In genomic region chr9:61674465-61674864, GRCh38 we compare ENCODE assay signal across 18 cellular contexts.
DNase-seq lines count a peak whose midpoint lies in the region; ATAC-seq, FAIRE-seq and TF ChIP-seq lines count a peak whose summit lies in the region.
"Had no signal": no experiment of that assay in that cellular context is flagged by ENCODE, and none has a peak within 500 bp of the region (broad histone marks: within the 10 kb centered on the region; RNA-seq: fewer than 3 reads in every experiment).

No MANE protein-coding gene starts in this region.

- no peaks in the 10 kb centered on the region for H3K79me1 ChIP-seq in mesendoderm (ENCODE audit: low read length)

- H3K23ac ChIP-seq in mesendoderm (ENCODE audit: low read length) = no peak overlapping the region

- no peak overlapping the region for H3K4me3 ChIP-seq in kidney (ENCODE audit: low read length in 2 of 2)
- no peak overlapping the region for H3K4me3 ChIP-seq in mesendoderm (ENCODE audit: low read length)
- H3K4me3 ChIP-seq: BLaER1, GM23248 had no signal

- no peaks in the 10 kb centered on the region for H3K79me2 ChIP-seq in mesendoderm (ENCODE audit: control insufficient read depth, insufficient read depth, low read length)

- no peak overlapping the region for H2BK120ac ChIP-seq in mesendoderm (ENCODE audit: low read depth, low read length)

- H4K5ac ChIP-seq in mesendoderm (ENCODE audit: low read length) = no peak overlapping the region

- H2AK5ac ChIP-seq in mesendoderm (ENCODE audit: low read length) = no peak overlapping the region

- no peak overlapping the region for H3K4me2 ChIP-seq in mesendoderm (ENCODE audit: low read length)
- H3K4me2 ChIP-seq: BLaER1 had no signal

- peak; percentile 4 for DNase-seq in activated CD8-positive, alpha-beta memory T cell treated with anti-CD3 and anti-CD28 coated beads, Interleukin-2, amount 50 U/mL, for 48 hours
- no peak for DNase-seq in activated CD8-positive, alpha-beta memory T cell treated with anti-CD3 and anti-CD28 coated beads, Interleukin-2, amount 10 ng/mL, durations not matched to agents 7 days and 5 days
- peak; percentile 1 for DNase-seq in GM13976 (ENCODE audit: low spot score)
- peak; percentile 44 for DNase-seq in kidney
- DNase-seq in sciatic nerve (ENCODE audit: low spot score) = peak; percentile 31
- no peak for DNase-seq in mesendoderm
- DNase-seq in HFFc6 = no peak
- DNase-seq: 8988T; AML-193; Caco-2; CD8-positive, alpha-beta memory T cell; DMS53; GM23248 had no signal

- H4K8ac ChIP-seq in mesendoderm (ENCODE audit: low read depth, low read length) = no peak overlapping the region

- in situ Hi-C loops in GM13976 (cut with MboI; ENCODE audit: low sequenced_read_pairs, unreplicated experiment) = no loop called here

- peaks cover 2% of the 10 kb centered on the region for H3K36me3 Mint-ChIP-seq in activated CD8-positive, alpha-beta memory T cell treated with anti-CD3 and anti-CD28 coated beads, Interleukin-2, amount 10 ng/mL, durations not matched to agents 7 days and 5 days
- peaks cover 7% of the 10 kb centered on the region for H3K36me3 Mint-ChIP-seq in HFFc6 (ENCODE audit: low read depth)

- H3K36me3 ChIP-seq in kidney (ENCODE audit: control insufficient read depth in 1 of 2, insufficient read depth in 2 of 2, low read length in 2 of 2) = no peaks in the 10 kb centered on the region
- H3K36me3 ChIP-seq in mesendoderm (ENCODE audit: control insufficient read depth, insufficient read depth, low read length) = no peaks in the 10 kb centered on the region
- H3K36me3 ChIP-seq: BLaER1 had no signal

- FAIRE-seq in kidney (lab: Jason Lieb, UNC) = no peak
- FAIRE-seq: GM18507, H54 had no signal

- H2BK15ac ChIP-seq in mesendoderm (replicated peaks; ENCODE audit: low read depth) = no peak overlapping the region

- no peak overlapping the region for H3K27ac ChIP-seq in kidney (ENCODE audit: low read depth in 2 of 2, low read length in 2 of 2)
- H3K27ac ChIP-seq in mesendoderm (ENCODE audit: low read depth, low read length) = no peak overlapping the region
- H3K27ac ChIP-seq: BLaER1, GM23248 had no signal

- CTCF ChIA-PET in activated CD8-positive, alpha-beta memory T cell treated with anti-CD3 and anti-CD28 coated beads, Interleukin-2, amount 10 ng/mL, durations not matched to agents 7 days and 5 days (lab: Charles Lee) = no interaction called here

- H3K56ac ChIP-seq in mesendoderm (ENCODE audit: low read length) = no peak overlapping the region

- H3K9ac ChIP-seq in kidney (ENCODE audit: low read length in 2 of 2) (no peak overlapping the region), mesendoderm (ENCODE audit: low read length) (no peak overlapping the region)
- H3K9ac ChIP-seq: BLaER1, GM23248 had no signal

- H3K27me3 ChIP-seq in mesendoderm (ENCODE audit: insufficient read depth, low read length, poor library complexity) = no peaks in the 10 kb centered on the region
- H3K27me3 ChIP-seq: BLaER1 had no signal

- H3K4ac ChIP-seq in mesendoderm (ENCODE audit: low read depth, low read length) = no peak overlapping the region

- H3K27ac Mint-ChIP-seq in activated CD8-positive, alpha-beta memory T cell treated with anti-CD3 and anti-CD28 coated beads, Interleukin-2, amount 10 ng/mL, durations not matched to agents 7 days and 5 days = no peak overlapping the region
- H3K27ac Mint-ChIP-seq in HFFc6 = no peak overlapping the region
- H3K27ac Mint-ChIP-seq: CD8-positive, alpha-beta memory T cell had no signal

- no peaks in the 10 kb centered on the region for H3K9me3 ChIP-seq in kidney (ENCODE audit: control insufficient read depth in 1 of 2, low read length in 2 of 2)
- H3K9me3 ChIP-seq: Caco-2 had no signal

- TF ChIP-seq CTCF in GM13976 (IDR thresholded peaks at IDR 0.05; ENCODE audit: borderline replicate concordance, control extremely low read depth, extremely low read depth, insufficient read depth, missing control alignments) (no peak), kidney (IDR thresholded peaks at IDR 0.05; ENCODE audit: borderline replicate concordance, extremely low read depth, insufficient read depth) (no peak), HFFc6 (IDR thresholded peaks at IDR 0.05) (no peak)

- no peak overlapping the region for H3K18ac ChIP-seq in mesendoderm (ENCODE audit: low read length)

- no CpG with 5 or more reads among the region's 18 CpGs for WGBS in mesendoderm (ENCODE audit: extremely low coverage, insufficient coverage, low lambda C conversion rate)

- ATAC-seq in activated CD8-positive, alpha-beta memory T cell treated with anti-CD3 and anti-CD28 coated beads, Interleukin-2, amount 10 ng/mL, durations not matched to agents 7 days and 5 days = no peak
- no peak for ATAC-seq in sciatic nerve
- ATAC-seq in GM18858 (IDR thresholded peaks at IDR 0.05; ENCODE audit: unreplicated experiment) = no peak
- ATAC-seq: HCT116 had no signal

- intact Hi-C loops in kidney (cut with DNase I) (no loop called here), sciatic nerve (cut with DNase I) (no loop called here)

- H3K4me1 Mint-ChIP-seq in activated CD8-positive, alpha-beta memory T cell treated with anti-CD3 and anti-CD28 coated beads, Interleukin-2, amount 10 ng/mL, durations not matched to agents 7 days and 5 days = no peaks in the 10 kb centered on the region
- H3K4me1 Mint-ChIP-seq in HFFc6 (ENCODE audit: low read depth) = no peaks in the 10 kb centered on the region

- no peaks in the 10 kb centered on the region for H3K27me3 Mint-ChIP-seq in activated CD8-positive, alpha-beta memory T cell treated with anti-CD3 and anti-CD28 coated beads, Interleukin-2, amount 10 ng/mL, durations not matched to agents 7 days and 5 days
- peaks cover 2% of the 10 kb centered on the region; the same call in 1 of the 2 replicates for H3K27me3 Mint-ChIP-seq in HFFc6 (ENCODE audit: insufficient read depth)
- H3K27me3 Mint-ChIP-seq: CD8-positive, alpha-beta memory T cell had no signal

- peaks cover 11% of the 10 kb centered on the region for H3K9me3 Mint-ChIP-seq in activated CD8-positive, alpha-beta memory T cell treated with anti-CD3 and anti-CD28 coated beads, Interleukin-2, amount 10 ng/mL, durations not matched to agents 7 days and 5 days (ENCODE audit: low read depth)
- peaks cover 44% of the 10 kb centered on the region for H3K9me3 Mint-ChIP-seq in HFFc6

- H3K4me1 ChIP-seq in kidney (ENCODE audit: control insufficient read depth in 1 of 2, insufficient read depth in 1 of 2, low read depth in 1 of 2, low read length in 2 of 2) = no peaks in the 10 kb centered on the region
- no peaks in the 10 kb centered on the region for H3K4me1 ChIP-seq in mesendoderm (ENCODE audit: control insufficient read depth, low read depth, low read length)
- H3K4me1 ChIP-seq: BLaER1, Caco-2 had no signal

- H3K4me3 Mint-ChIP-seq in activated CD8-positive, alpha-beta memory T cell treated with anti-CD3 and anti-CD28 coated beads, Interleukin-2, amount 10 ng/mL, durations not matched to agents 7 days and 5 days = no peak overlapping the region
- H3K4me3 Mint-ChIP-seq in HFFc6 = no peak overlapping the region

- no peak overlapping the region for H2BK5ac ChIP-seq in mesendoderm (ENCODE audit: low read length)

Comparison
In these comparisons a context has a peak if more than half of its experiments do, and no peak if none do; other contexts are left out.
1. DNase-seq: peak in activated CD8-positive, alpha-beta memory T cell treated with anti-CD3 and anti-CD28 coated beads, Interleukin-2, amount 50 U/mL, for 48 hours (single experiment), GM13976 (single experiment), kidney (single experiment) and sciatic nerve (single experiment); none in activated CD8-positive, alpha-beta memory T cell treated with anti-CD3 and anti-CD28 coated beads, Interleukin-2, amount 10 ng/mL, durations not matched to agents 7 days and 5 days (single experiment), mesendoderm (single experiment) and HFFc6 (single experiment).